In the genomic region with DNA sequence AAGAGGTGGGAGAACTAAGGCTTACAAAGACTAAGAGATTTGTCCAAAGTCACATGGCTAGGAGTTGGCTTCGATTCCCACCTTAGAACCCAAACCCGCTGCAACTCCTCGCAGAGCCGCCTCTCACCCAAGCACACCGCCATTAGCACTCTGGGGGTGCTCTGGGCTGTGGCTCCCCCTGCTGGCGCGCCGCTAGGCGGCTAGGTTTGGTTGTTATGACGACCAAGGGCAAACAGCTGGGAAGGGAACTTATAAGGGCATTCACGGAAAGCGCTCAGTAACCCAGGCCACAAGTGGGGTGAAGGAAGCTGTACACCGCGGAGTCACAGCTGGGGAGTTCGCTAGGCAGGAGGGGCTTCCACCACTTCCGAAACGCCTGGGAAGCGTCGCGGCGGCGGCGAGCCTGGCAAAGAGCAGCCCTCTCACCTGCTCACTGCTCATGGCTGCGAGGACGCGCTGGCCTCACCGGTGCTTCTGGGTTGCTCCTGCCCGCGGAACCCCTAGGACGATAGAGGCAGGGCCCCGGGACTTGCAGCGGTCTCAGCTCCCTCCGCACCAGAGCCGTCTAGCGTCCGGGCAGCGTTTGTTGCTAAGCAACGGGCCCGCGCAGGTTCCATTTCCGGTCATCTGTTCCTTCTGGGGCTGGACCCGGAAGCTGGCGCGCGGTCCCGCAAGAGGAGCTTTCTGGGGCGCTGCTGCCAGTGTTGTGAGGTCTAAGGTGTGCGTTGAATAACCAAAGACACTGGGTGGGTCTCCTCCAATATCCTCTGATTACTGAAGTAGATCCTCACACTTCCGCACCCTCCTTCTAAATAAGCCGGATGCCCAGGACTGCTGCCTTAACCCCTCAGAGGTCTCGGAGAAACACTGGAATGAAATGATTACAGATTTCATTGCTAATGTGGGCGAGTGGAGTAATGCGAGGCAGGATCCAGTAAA, we compare ENCODE assay signal across 1 cellular context.
TF ChIP-seq lines count a peak whose summit lies in the region.

A gene (minus strand): TSS at position 567 of the 939 bp plus-strand sequence. CDS start 126 bp downstream, at position 441.

TF ChIP-seq in K562, 482 proteins besides CTCF, POLR2A, EP300 and RAD21 (continued from another document and continues in another):
- TF ChIP-seq CBX8 (IDR thresholded peaks at IDR 0.05; ENCODE audit: borderline replicate concordance, extremely low read depth, low read depth, low read length, poor library complexity, severe bottlenecking) (no peak), PYGO2 (tag; IDR thresholded peaks at IDR 0.05) (no peak), CBFA2T2 (conservative IDR thresholded peaks at IDR 0.05) (no peak), ZNF766 (CRISPR knock-in tag; conservative IDR thresholded peaks at IDR 0.05) (no peak), PHF21A (IDR thresholded peaks at IDR 0.05; ENCODE audit: borderline replicate concordance, low read depth) (no peak), JUNB (CRISPR knock-in tag; conservative IDR thresholded peaks at IDR 0.05) (no peak), DMBX1 (CRISPR knock-in tag; IDR thresholded peaks at IDR 0.05; ENCODE audit: borderline replicate concordance) (no peak), SMARCB1 (IDR thresholded peaks at IDR 0.05; ENCODE audit: insufficient read length, low read depth) (no peak), MCM7 (IDR thresholded peaks at IDR 0.05) (no peak), KAT8 (IDR thresholded peaks at IDR 0.05; ENCODE audit: low read depth) (no peak), ZNF121 (CRISPR knock-in tag; conservative IDR thresholded peaks at IDR 0.05) (no peak), SIX5 (IDR thresholded peaks at IDR 0.05; ENCODE audit: borderline replicate concordance in 1 of 2, insufficient read depth in 1 of 2, low read depth in 1 of 2, low read length in 2 of 2) (no peak), CHD1 (IDR thresholded peaks at IDR 0.05; ENCODE audit: low read length) (no peak), TBL1XR1 (IDR thresholded peaks at IDR 0.05; ENCODE audit: low read length in 2 of 2) (no peak), ZNF764 (CRISPR knock-in tag; IDR thresholded peaks at IDR 0.05; ENCODE audit: low read depth) (no peak), SREBF2 (CRISPR knock-in tag; IDR thresholded peaks at IDR 0.05) (no peak), RFX5 (IDR thresholded peaks at IDR 0.05; ENCODE audit: low read depth, low read length) (no peak), YBX1 (IDR thresholded peaks at IDR 0.05) (no peak), KLF1 (tag; IDR thresholded peaks at IDR 0.05) (no peak), MAFG (tag; conservative IDR thresholded peaks at IDR 0.05) (no peak), PHF8 (IDR thresholded peaks at IDR 0.05; ENCODE audit: borderline replicate concordance, low read length) (peak; percentile 40; the same call in 1 of the 2 replicates), NR2C1 (IDR thresholded peaks at IDR 0.05) (no peak), NR2C1 (tag; IDR thresholded peaks at IDR 0.05) (no peak), RBM22 (IDR thresholded peaks at IDR 0.05; ENCODE audit: low read depth, low read length, poor library complexity, severe bottlenecking) (peak; percentile 69), EHMT2 (IDR thresholded peaks at IDR 0.05) (no peak; the same call in 1 of the 2 replicates), FIP1L1 (IDR thresholded peaks at IDR 0.05; ENCODE audit: low read depth, low read length, poor library complexity, severe bottlenecking) (no peak), SMARCA5 (IDR thresholded peaks at IDR 0.05) (0 out of 2 replicates have a peak, but pooled peaks have one; percentile 16), CCNT2 (IDR thresholded peaks at IDR 0.05; ENCODE audit: borderline replicate concordance, extremely low read depth, insufficient read length, low read depth, low read length) (no peak), MCM3 (IDR thresholded peaks at IDR 0.05) (no peak), MCM5 (IDR thresholded peaks at IDR 0.05; ENCODE audit: low read depth) (no peak), ZNF175 (CRISPR knock-in tag; IDR thresholded peaks at IDR 0.05; ENCODE audit: low read depth) (no peak), HNRNPH1 (optimal IDR thresholded peaks at IDR 0.05; ENCODE audit: low read depth, low read length) (no peak), U2AF2 (optimal IDR thresholded peaks at IDR 0.05; ENCODE audit: low read depth, low read length) (no peak), MXI1 (IDR thresholded peaks at IDR 0.05; ENCODE audit: low read depth, low read length) (peak; percentile 77; the same call in 1 of the 2 replicates), RFX7 (CRISPR knock-in tag; IDR thresholded peaks at IDR 0.05) (no peak)
- TF ChIP-seq, protein P1, sequence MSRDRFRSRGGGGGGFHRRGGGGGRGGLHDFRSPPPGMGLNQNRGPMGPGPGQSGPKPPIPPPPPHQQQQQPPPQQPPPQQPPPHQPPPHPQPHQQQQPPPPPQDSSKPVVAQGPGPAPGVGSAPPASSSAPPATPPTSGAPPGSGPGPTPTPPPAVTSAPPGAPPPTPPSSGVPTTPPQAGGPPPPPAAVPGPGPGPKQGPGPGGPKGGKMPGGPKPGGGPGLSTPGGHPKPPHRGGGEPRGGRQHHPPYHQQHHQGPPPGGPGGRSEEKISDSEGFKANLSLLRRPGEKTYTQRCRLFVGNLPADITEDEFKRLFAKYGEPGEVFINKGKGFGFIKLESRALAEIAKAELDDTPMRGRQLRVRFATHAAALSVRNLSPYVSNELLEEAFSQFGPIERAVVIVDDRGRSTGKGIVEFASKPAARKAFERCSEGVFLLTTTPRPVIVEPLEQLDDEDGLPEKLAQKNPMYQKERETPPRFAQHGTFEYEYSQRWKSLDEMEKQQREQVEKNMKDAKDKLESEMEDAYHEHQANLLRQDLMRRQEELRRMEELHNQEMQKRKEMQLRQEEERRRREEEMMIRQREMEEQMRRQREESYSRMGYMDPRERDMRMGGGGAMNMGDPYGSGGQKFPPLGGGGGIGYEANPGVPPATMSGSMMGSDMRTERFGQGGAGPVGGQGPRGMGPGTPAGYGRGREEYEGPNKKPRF (IDR thresholded peaks at IDR 0.05; ENCODE audit: low read depth, low read length): no peak
- TF ChIP-seq, protein P2, sequence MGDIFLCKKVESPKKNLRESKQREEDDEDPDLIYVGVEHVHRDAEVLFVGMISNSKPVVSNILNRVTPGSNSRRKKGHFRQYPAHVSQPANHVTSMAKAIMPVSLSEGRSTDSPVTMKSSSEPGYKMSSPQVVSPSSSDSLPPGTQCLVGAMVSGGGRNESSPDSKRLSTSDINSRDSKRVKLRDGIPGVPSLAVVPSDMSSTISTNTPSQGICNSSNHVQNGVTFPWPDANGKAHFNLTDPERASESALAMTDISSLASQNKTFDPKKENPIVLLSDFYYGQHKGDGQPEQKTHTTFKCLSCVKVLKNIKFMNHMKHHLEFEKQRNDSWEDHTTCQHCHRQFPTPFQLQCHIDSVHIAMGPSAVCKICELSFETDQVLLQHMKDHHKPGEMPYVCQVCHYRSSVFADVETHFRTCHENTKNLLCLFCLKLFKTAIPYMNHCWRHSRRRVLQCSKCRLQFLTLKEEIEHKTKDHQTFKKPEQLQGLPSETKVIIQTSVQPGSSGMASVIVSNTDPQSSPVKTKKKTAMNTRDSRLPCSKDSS (IDR thresholded peaks at IDR 0.05; ENCODE audit: low read depth, partially characterized antibody): no peak
- TF ChIP-seq, protein P3, sequence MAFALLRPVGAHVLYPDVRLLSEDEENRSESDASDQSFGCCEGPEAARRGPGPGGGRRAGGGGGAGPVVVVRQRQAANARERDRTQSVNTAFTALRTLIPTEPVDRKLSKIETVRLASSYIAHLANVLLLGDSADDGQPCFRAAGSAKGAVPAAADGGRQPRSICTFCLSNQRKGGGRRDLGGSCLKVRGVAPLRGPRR (CRISPR knock-in tag; IDR thresholded peaks at IDR 0.05): no peak
- TF ChIP-seq, protein P4, sequence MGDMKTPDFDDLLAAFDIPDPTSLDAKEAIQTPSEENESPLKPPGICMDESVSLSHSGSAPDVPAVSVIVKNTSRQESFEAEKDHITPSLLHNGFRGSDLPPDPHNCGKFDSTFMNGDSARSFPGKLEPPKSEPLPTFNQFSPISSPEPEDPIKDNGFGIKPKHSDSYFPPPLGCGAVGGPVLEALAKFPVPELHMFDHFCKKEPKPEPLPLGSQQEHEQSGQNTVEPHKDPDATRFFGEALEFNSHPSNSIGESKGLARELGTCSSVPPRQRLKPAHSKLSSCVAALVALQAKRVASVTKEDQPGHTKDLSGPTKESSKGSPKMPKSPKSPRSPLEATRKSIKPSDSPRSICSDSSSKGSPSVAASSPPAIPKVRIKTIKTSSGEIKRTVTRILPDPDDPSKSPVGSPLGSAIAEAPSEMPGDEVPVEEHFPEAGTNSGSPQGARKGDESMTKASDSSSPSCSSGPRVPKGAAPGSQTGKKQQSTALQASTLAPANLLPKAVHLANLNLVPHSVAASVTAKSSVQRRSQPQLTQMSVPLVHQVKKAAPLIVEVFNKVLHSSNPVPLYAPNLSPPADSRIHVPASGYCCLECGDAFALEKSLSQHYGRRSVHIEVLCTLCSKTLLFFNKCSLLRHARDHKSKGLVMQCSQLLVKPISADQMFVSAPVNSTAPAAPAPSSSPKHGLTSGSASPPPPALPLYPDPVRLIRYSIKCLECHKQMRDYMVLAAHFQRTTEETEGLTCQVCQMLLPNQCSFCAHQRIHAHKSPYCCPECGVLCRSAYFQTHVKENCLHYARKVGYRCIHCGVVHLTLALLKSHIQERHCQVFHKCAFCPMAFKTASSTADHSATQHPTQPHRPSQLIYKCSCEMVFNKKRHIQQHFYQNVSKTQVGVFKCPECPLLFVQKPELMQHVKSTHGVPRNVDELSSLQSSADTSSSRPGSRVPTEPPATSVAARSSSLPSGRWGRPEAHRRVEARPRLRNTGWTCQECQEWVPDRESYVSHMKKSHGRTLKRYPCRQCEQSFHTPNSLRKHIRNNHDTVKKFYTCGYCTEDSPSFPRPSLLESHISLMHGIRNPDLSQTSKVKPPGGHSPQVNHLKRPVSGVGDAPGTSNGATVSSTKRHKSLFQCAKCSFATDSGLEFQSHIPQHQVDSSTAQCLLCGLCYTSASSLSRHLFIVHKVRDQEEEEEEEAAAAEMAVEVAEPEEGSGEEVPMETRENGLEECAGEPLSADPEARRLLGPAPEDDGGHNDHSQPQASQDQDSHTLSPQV (IDR thresholded peaks at IDR 0.05): 0 out of 2 replicates have a peak, but pooled peaks have one; percentile 32
- TF ChIP-seq, protein P5, sequence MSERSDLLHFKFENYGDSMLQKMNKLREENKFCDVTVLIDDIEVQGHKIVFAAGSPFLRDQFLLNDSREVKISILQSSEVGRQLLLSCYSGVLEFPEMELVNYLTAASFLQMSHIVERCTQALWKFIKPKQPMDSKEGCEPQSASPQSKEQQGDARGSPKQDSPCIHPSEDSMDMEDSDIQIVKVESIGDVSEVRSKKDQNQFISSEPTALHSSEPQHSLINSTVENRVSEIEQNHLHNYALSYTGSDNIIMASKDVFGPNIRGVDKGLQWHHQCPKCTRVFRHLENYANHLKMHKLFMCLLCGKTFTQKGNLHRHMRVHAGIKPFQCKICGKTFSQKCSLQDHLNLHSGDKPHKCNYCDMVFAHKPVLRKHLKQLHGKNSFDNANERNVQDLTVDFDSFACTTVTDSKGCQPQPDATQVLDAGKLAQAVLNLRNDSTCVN (CRISPR knock-in tag; IDR thresholded peaks at IDR 0.05): no peak
- TF ChIP-seq, protein P6, sequence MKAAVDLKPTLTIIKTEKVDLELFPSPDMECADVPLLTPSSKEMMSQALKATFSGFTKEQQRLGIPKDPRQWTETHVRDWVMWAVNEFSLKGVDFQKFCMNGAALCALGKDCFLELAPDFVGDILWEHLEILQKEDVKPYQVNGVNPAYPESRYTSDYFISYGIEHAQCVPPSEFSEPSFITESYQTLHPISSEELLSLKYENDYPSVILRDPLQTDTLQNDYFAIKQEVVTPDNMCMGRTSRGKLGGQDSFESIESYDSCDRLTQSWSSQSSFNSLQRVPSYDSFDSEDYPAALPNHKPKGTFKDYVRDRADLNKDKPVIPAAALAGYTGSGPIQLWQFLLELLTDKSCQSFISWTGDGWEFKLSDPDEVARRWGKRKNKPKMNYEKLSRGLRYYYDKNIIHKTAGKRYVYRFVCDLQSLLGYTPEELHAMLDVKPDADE (conservative IDR thresholded peaks at IDR 0.05; ENCODE audit: control insufficient read depth, low read depth, low read length): peak; percentile 46; the same call in 1 of the 2 replicates
- TF ChIP-seq, protein P7, sequence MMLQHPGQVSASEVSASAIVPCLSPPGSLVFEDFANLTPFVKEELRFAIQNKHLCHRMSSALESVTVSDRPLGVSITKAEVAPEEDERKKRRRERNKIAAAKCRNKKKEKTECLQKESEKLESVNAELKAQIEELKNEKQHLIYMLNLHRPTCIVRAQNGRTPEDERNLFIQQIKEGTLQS (IDR thresholded peaks at IDR 0.05): no peak
- TF ChIP-seq, protein P7 (CRISPR knock-in tag; conservative IDR thresholded peaks at IDR 0.05): no peak
- TF ChIP-seq, protein P8, sequence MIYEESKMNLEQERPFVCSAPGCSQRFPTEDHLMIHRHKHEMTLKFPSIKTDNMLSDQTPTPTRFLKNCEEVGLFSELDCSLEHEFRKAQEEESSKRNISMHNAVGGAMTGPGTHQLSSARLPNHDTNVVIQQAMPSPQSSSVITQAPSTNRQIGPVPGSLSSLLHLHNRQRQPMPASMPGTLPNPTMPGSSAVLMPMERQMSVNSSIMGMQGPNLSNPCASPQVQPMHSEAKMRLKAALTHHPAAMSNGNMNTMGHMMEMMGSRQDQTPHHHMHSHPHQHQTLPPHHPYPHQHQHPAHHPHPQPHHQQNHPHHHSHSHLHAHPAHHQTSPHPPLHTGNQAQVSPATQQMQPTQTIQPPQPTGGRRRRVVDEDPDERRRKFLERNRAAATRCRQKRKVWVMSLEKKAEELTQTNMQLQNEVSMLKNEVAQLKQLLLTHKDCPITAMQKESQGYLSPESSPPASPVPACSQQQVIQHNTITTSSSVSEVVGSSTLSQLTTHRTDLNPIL (CRISPR knock-in tag; IDR thresholded peaks at IDR 0.05): no peak
- TF ChIP-seq, protein P9, sequence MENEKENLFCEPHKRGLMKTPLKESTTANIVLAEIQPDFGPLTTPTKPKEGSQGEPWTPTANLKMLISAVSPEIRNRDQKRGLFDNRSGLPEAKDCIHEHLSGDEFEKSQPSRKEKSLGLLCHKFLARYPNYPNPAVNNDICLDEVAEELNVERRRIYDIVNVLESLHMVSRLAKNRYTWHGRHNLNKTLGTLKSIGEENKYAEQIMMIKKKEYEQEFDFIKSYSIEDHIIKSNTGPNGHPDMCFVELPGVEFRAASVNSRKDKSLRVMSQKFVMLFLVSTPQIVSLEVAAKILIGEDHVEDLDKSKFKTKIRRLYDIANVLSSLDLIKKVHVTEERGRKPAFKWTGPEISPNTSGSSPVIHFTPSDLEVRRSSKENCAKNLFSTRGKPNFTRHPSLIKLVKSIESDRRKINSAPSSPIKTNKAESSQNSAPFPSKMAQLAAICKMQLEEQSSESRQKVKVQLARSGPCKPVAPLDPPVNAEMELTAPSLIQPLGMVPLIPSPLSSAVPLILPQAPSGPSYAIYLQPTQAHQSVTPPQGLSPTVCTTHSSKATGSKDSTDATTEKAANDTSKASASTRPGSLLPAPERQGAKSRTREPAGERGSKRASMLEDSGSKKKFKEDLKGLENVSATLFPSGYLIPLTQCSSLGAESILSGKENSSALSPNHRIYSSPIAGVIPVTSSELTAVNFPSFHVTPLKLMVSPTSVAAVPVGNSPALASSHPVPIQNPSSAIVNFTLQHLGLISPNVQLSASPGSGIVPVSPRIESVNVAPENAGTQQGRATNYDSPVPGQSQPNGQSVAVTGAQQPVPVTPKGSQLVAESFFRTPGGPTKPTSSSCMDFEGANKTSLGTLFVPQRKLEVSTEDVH (IDR thresholded peaks at IDR 0.05; ENCODE audit: low read depth, partially characterized antibody): no peak
- TF ChIP-seq, protein P10, sequence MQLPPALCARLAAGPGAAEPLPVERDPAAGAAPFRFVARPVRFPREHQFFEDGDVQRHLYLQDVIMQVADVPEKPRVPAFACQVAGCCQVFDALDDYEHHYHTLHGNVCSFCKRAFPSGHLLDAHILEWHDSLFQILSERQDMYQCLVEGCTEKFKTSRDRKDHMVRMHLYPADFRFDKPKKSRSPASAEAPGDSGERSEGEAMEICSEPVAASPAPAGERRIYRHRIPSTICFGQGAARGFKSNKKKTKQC (CRISPR knock-in tag; IDR thresholded peaks at IDR 0.05): peak; percentile 45; the same call in 1 of the 2 replicates
